ENCODE assay signal across 1 cellular context in the genomic region with DNA sequence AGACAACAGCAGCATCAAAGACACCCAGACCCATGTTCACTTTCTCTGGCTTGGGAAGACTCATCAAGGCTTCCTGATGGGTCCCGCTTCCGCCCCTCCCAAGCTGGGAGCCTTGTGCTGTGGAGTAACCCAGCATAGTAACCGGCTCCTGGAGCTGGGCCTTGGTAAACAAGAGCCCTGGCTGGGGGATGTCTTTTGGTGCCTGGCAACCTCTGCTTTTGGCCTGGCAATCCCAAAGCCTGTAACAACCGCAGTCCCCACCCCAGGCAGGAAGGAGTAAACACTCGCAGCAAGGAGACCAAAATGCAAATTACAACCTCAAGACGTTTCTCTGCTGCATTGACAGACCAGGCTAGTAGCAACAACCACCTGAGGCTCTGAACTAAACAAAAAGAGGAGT.
A peak's percentile ranks its signal among the peaks of the same experiment; 100 is the strongest.
TF ChIP-seq lines count a peak whose summit lies in the region.

No MANE protein-coding gene starts in this region.

TF ChIP-seq in HepG2, 621 proteins besides CTCF, POLR2A, EP300 and RAD21:
- TF ChIP-seq, protein P1, sequence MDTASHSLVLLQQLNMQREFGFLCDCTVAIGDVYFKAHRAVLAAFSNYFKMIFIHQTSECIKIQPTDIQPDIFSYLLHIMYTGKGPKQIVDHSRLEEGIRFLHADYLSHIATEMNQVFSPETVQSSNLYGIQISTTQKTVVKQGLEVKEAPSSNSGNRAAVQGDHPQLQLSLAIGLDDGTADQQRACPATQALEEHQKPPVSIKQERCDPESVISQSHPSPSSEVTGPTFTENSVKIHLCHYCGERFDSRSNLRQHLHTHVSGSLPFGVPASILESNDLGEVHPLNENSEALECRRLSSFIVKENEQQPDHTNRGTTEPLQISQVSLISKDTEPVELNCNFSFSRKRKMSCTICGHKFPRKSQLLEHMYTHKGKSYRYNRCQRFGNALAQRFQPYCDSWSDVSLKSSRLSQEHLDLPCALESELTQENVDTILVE (CRISPR knock-in tag; IDR thresholded peaks at IDR 0.05): no peak
- TF ChIP-seq FOXA1 (IDR thresholded peaks at IDR 0.05) (no peak), FOXA1 (CRISPR knock-in tag; IDR thresholded peaks at IDR 0.05) (0 out of 2 replicates have a peak, but pooled peaks have one; percentile 8)
